In genomic region chr5:131854134-131854533, GRCh38 we compare ENCODE assay signal across 9 cellular contexts. TPM values are rescaled to one million over a fixed set of nuclear protein-coding genes. Genes with fewer than 3 reads are reported as not detected.
DNase-seq lines count a peak whose midpoint lies in the region; ATAC-seq, FAIRE-seq and TF ChIP-seq lines count a peak whose summit lies in the region.
"Had no signal": no experiment of that assay in that cellular context is flagged by ENCODE, and none has a peak within 500 bp of the region (broad histone marks: within the 10 kb centered on the region; RNA-seq: fewer than 3 reads in every experiment).

No MANE protein-coding gene starts in this region.

- ATAC-seq in GM21576 (IDR thresholded peaks at IDR 0.05; ENCODE audit: unreplicated experiment) (peak; percentile 85), HG03039 (IDR thresholded peaks at IDR 0.05; ENCODE audit: unreplicated experiment) (no peak)
- ATAC-seq: left colon had no signal

- FAIRE-seq in GM18507 (lab: Jason Lieb, UNC) = peak; percentile 69

- H3K27ac ChIP-seq in esophagus squamous epithelium (no peak overlapping the region), A673 (ENCODE audit: low read depth, low read length, poor library complexity, severe bottlenecking) (no peak overlapping the region)

- no peak for TF ChIP-seq POLR2A in esophagus squamous epithelium (IDR thresholded peaks at IDR 0.05)

- no peak for DNase-seq in GM18507 (ENCODE audit: extremely low spot score, insufficient read length, low read depth)
- peak; percentile 16 for DNase-seq in HT-29 (ENCODE audit: low spot score)
- peak; percentile 2 for DNase-seq in central memory CD4-positive, alpha-beta T cell
- DNase-seq in HK-2 (ENCODE audit: unreplicated experiment) = no peak
- DNase-seq in esophagus squamous epithelium (lab: John Stamatoyannopoulos, UW) = no peak
- no peak for DNase-seq in A673 (ENCODE audit: low spot score)
- DNase-seq: left colon had no signal

- H3K4me3 ChIP-seq in esophagus squamous epithelium (no peak overlapping the region), A673 (ENCODE audit: low read depth, low read length, poor library complexity, severe bottlenecking) (no peak overlapping the region)

- TF ChIP-seq CTCF in esophagus squamous epithelium (IDR thresholded peaks at IDR 0.05) (no peak), A673 (conservative IDR thresholded peaks at IDR 0.05; ENCODE audit: low read depth, low read length) (no peak)

- intact Hi-C loops in esophagus squamous epithelium (cut with DNase I) (no loop called here), A673 (cut with micrococcal nuclease; ENCODE audit: unreplicated experiment) (no loop called here)

- H3K27me3 ChIP-seq in esophagus squamous epithelium = no peaks in the 10 kb centered on the region
- no peaks in the 10 kb centered on the region for H3K27me3 ChIP-seq in A673 (replicated peaks; ENCODE audit: insufficient read depth, low read depth, low read length, poor library complexity)

- H3K4me1 ChIP-seq in esophagus squamous epithelium (no peaks in the 10 kb centered on the region), A673 (ENCODE audit: insufficient read depth, low read length, poor library complexity, severe bottlenecking) (no peaks in the 10 kb centered on the region)

- no TSS peak for BruUV-seq in A673 (replicated peaks; lab: Mats Ljungman, UMichigan)

- CTCF ChIA-PET in A673 (lab: Charles Lee) = no interaction called here

- POLR2A ChIA-PET in A673 (lab: Charles Lee; ENCODE audit: low non-redundant PET) = no interaction called here

- H3K36me3 ChIP-seq in esophagus squamous epithelium (no peaks in the 10 kb centered on the region), A673 (ENCODE audit: insufficient read depth, low read length, poor library complexity, severe bottlenecking) (no peaks in the 10 kb centered on the region)

- H3K9me3 ChIP-seq in esophagus squamous epithelium = peaks cover 0 to under 1% (median 0%) of the 10 kb centered on the region in 3 donors
- no peaks in the 10 kb centered on the region for H3K9me3 ChIP-seq in A673 (ENCODE audit: low read depth, low read length, poor library complexity, severe bottlenecking)

RNA-seq across cellular contexts. Expression of gene FNIP1, which starts 57.3 kb away (rescaled TPM):
- total RNA-seq in HT-29 (2014; rRNA removed; shearing (Covaris generic)) = 20.8 and 22.1 TPM in 2 replicates
- total RNA-seq in esophagus squamous epithelium (10 to 100 TPM in 3 of 4 donors, 1 to 10 TPM in 1; 7.6 to 41.6 (median 20.7) TPM), A673 (2021) (19.0 and 22.9 TPM in 2 replicates)

Comparison
In these comparisons a context has a peak if more than half of its experiments do, and no peak if none do; other contexts are left out.
1. DNase-seq: peak in HT-29 (single experiment) and central memory CD4-positive, alpha-beta T cell (single experiment); none in GM18507 (single experiment), HK-2 (single experiment), esophagus squamous epithelium (single experiment) and A673 (single experiment).